In genomic region chr7:75804705-75805104, GRCh38 we compare ENCODE assay signal across 1 cellular context.
A peak's percentile ranks its signal among the peaks of the same experiment; 100 is the strongest.
TF ChIP-seq lines count a peak whose summit lies in the region.

No MANE protein-coding gene starts in this region.

TF ChIP-seq in K562, 482 proteins besides CTCF, POLR2A, EP300 and RAD21 (continued from another document):
- TF ChIP-seq HMGXB4 (CRISPR knock-in tag; IDR thresholded peaks at IDR 0.05): no peak
- TF ChIP-seq, protein P1, sequence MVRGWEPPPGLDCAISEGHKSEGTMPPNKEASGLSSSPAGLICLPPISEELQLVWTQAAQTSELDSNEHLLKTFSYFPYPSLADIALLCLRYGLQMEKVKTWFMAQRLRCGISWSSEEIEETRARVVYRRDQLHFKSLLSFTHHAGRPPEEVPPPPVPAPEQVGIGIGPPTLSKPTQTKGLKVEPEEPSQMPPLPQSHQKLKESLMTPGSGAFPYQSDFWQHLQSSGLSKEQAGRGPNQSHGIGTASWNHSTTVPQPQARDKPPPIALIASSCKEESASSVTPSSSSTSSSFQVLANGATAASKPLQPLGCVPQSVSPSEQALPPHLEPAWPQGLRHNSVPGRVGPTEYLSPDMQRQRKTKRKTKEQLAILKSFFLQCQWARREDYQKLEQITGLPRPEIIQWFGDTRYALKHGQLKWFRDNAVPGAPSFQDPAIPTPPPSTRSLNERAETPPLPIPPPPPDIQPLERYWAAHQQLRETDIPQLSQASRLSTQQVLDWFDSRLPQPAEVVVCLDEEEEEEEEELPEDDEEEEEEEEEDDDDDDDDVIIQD (CRISPR knock-in tag; IDR thresholded peaks at IDR 0.05): 0 out of 2 replicates have a peak, but pooled peaks have one; percentile 33
- TF ChIP-seq ZNF584 (CRISPR knock-in tag; IDR thresholded peaks at IDR 0.05; ENCODE audit: low read depth): no peak
- TF ChIP-seq, protein P2, sequence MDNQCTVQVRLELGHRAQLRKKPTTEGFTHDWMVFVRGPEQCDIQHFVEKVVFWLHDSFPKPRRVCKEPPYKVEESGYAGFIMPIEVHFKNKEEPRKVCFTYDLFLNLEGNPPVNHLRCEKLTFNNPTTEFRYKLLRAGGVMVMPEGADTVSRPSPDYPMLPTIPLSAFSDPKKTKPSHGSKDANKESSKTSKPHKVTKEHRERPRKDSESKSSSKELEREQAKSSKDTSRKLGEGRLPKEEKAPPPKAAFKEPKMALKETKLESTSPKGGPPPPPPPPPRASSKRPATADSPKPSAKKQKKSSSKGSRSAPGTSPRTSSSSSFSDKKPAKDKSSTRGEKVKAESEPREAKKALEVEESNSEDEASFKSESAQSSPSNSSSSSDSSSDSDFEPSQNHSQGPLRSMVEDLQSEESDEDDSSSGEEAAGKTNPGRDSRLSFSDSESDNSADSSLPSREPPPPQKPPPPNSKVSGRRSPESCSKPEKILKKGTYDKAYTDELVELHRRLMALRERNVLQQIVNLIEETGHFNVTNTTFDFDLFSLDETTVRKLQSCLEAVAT (IDR thresholded peaks at IDR 0.05): no peak
- TF ChIP-seq ELF2 (CRISPR knock-in tag; IDR thresholded peaks at IDR 0.05): peak; percentile 10; the same call in 1 of the 2 replicates
- no peak for TF ChIP-seq ZNF551 (CRISPR knock-in tag; IDR thresholded peaks at IDR 0.05)
- TF ChIP-seq HDAC1 (IDR thresholded peaks at IDR 0.05): no peak
- no peak for TF ChIP-seq POLR3G (IDR thresholded peaks at IDR 0.05; ENCODE audit: extremely low read depth, insufficient read length, insufficient replicate concordance)
